Comparison of ENCODE assay signal across 18 cellular contexts in genomic region chr3:164470471-164470870, GRCh38.
A peak's percentile ranks its signal among the peaks of the same experiment; 100 is the strongest.
DNase-seq lines count a peak whose midpoint lies in the region; ATAC-seq, FAIRE-seq and TF ChIP-seq lines count a peak whose summit lies in the region.
"Had no signal": no experiment of that assay in that cellular context is flagged by ENCODE, and none has a peak within 500 bp of the region (broad histone marks: within the 10 kb centered on the region; RNA-seq: fewer than 3 reads in every experiment).

No MANE protein-coding gene starts in this region.

- no peak overlapping the region for H4K8ac ChIP-seq in mesendoderm (ENCODE audit: low read depth, low read length)

- no peaks in the 10 kb centered on the region for H3K36me3 Mint-ChIP-seq in astrocyte (ENCODE audit: low read depth, unreplicated experiment)
- H3K36me3 Mint-ChIP-seq: CD8-positive, alpha-beta memory T cell; IgD-negative memory B cell had no signal

- no peaks in the 10 kb centered on the region for H4K20me1 ChIP-seq in astrocyte (ENCODE audit: insufficient read depth, low read length)
- H4K20me1 ChIP-seq: BLaER1 had no signal

- H3K56ac ChIP-seq in mesendoderm (ENCODE audit: low read length): no peak overlapping the region

- H3K4ac ChIP-seq in mesendoderm (ENCODE audit: low read depth, low read length): no peak overlapping the region

- TF ChIP-seq CTCF in astrocyte (IDR thresholded peaks at IDR 0.05; ENCODE audit: insufficient read depth, low read depth, low read length) (no peak), GM13976 (IDR thresholded peaks at IDR 0.05; ENCODE audit: borderline replicate concordance, control extremely low read depth, extremely low read depth, insufficient read depth, missing control alignments) (no peak)

- peak; percentile 76 for DNase-seq in ELR (ENCODE audit: low read depth)
- peak; percentile 11 for DNase-seq in NT2/D1 (ENCODE audit: low read depth, low spot score)
- DNase-seq in astrocyte (ENCODE audit: low read depth): no peak
- DNase-seq in mesendoderm: peak; percentile 58
- no peak for DNase-seq in GM13976 (ENCODE audit: low spot score)
- no peak for DNase-seq in stimulated activated naive CD8-positive, alpha-beta T cell treated with anti-CD3 and anti-CD28 coated beads, Interleukin-15, Interleukin-2, amounts not matched to agents 100 U/mL and 50 U/mL, for 24 hours
- DNase-seq: 8988T; AML-193; Caco-2; CD8-positive, alpha-beta memory T cell; DND-41; GOT3; KG1 had no signal

- H3K27ac Mint-ChIP-seq in astrocyte (ENCODE audit: unreplicated experiment): peak overlapping the region; percentile 92
- H3K27ac Mint-ChIP-seq: CD8-positive, alpha-beta memory T cell; IgD-negative memory B cell had no signal

- H3K27ac ChIP-seq in astrocyte (ENCODE audit: low read depth, low read length) (no peak overlapping the region), mesendoderm (ENCODE audit: low read depth, low read length) (no peak overlapping the region)
- H3K27ac ChIP-seq: BLaER1 had no signal

- H2BK15ac ChIP-seq in mesendoderm (replicated peaks; ENCODE audit: low read depth): no peak overlapping the region

- H3K23ac ChIP-seq in mesendoderm (ENCODE audit: low read length): no peak overlapping the region

- no peak overlapping the region for H3K18ac ChIP-seq in mesendoderm (ENCODE audit: low read length)

- H2AK5ac ChIP-seq in mesendoderm (ENCODE audit: low read length): no peak overlapping the region

- H3K27me3 ChIP-seq in NT2/D1 (ENCODE audit: insufficient read depth, insufficient read length) (no peaks in the 10 kb centered on the region), astrocyte (ENCODE audit: insufficient read depth, low read length) (no peaks in the 10 kb centered on the region), mesendoderm (ENCODE audit: insufficient read depth, low read length, poor library complexity) (no peaks in the 10 kb centered on the region)
- H3K27me3 ChIP-seq: BLaER1 had no signal

- H3K9me3 Mint-ChIP-seq in astrocyte (ENCODE audit: unreplicated experiment): peaks cover 7% of the 10 kb centered on the region

- no CpG with 5 or more reads among the region's 3 CpGs for WGBS in mesendoderm (ENCODE audit: extremely low coverage, insufficient coverage, low lambda C conversion rate)

- peaks cover 21% of the 10 kb centered on the region for H3K9me3 ChIP-seq in NT2/D1 (ENCODE audit: insufficient read depth, low read length)
- no peaks in the 10 kb centered on the region for H3K9me3 ChIP-seq in astrocyte (ENCODE audit: insufficient read depth, low read depth, low read length)
- H3K9me3 ChIP-seq: Caco-2 had no signal

- H3K27me3 Mint-ChIP-seq in astrocyte (ENCODE audit: low read depth, unreplicated experiment): no peaks in the 10 kb centered on the region
- H3K27me3 Mint-ChIP-seq: CD8-positive, alpha-beta memory T cell; IgD-negative memory B cell had no signal

- H2AFZ ChIP-seq in astrocyte (ENCODE audit: low read depth, low read length): no peak overlapping the region

- no peak overlapping the region for H2BK5ac ChIP-seq in mesendoderm (ENCODE audit: low read length)

- H3K79me2 ChIP-seq in astrocyte (ENCODE audit: insufficient read depth, low read length): no peaks in the 10 kb centered on the region
- H3K79me2 ChIP-seq in mesendoderm (ENCODE audit: control insufficient read depth, insufficient read depth, low read length): no peaks in the 10 kb centered on the region

- no peak overlapping the region for H2BK120ac ChIP-seq in mesendoderm (ENCODE audit: low read depth, low read length)

- H3K4me1 ChIP-seq in NT2/D1 (ENCODE audit: insufficient read depth, insufficient read length) (no peaks in the 10 kb centered on the region), astrocyte (ENCODE audit: insufficient read depth, low read length) (no peaks in the 10 kb centered on the region), mesendoderm (ENCODE audit: control insufficient read depth, low read depth, low read length) (no peaks in the 10 kb centered on the region)
- H3K4me1 ChIP-seq: BLaER1 had no signal

- H3K4me3 Mint-ChIP-seq in astrocyte (ENCODE audit: unreplicated experiment): no peak overlapping the region
- H3K4me3 Mint-ChIP-seq: CD8-positive, alpha-beta memory T cell; IgD-negative memory B cell had no signal

- H3K36me3 ChIP-seq in NT2/D1 (ENCODE audit: insufficient read depth, insufficient read length, low read length) (no peaks in the 10 kb centered on the region), astrocyte (ENCODE audit: insufficient read depth, low read length) (no peaks in the 10 kb centered on the region), mesendoderm (ENCODE audit: control insufficient read depth, insufficient read depth, low read length) (no peaks in the 10 kb centered on the region)
- H3K36me3 ChIP-seq: BLaER1 had no signal

- no peak for FAIRE-seq in astrocyte (lab: Jason Lieb, UNC)
- FAIRE-seq: GM18507 had no signal

- ATAC-seq in HG02870 (IDR thresholded peaks at IDR 0.05; ENCODE audit: unreplicated experiment): no peak
- no peak for ATAC-seq in stimulated activated naive CD8-positive, alpha-beta T cell treated with anti-CD3 and anti-CD28 coated beads, Interleukin-15, Interleukin-2, amounts not matched to agents 100 U/mL and 50 U/mL, for 24 hours
- ATAC-seq: HCT116 had no signal

- no peak overlapping the region for H4K5ac ChIP-seq in mesendoderm (ENCODE audit: low read length)

- H3K9ac ChIP-seq in NT2/D1 (ENCODE audit: insufficient read length, low read depth) (no peak overlapping the region), astrocyte (ENCODE audit: low read length) (no peak overlapping the region), mesendoderm (ENCODE audit: low read length) (no peak overlapping the region)
- H3K9ac ChIP-seq: BLaER1 had no signal

- in situ Hi-C loops in GM13976 (cut with MboI; ENCODE audit: low sequenced_read_pairs, unreplicated experiment): no loop called here

- no peaks in the 10 kb centered on the region for H3K79me1 ChIP-seq in mesendoderm (ENCODE audit: low read length)

- no peak overlapping the region for H3K4me2 ChIP-seq in astrocyte (ENCODE audit: low read length)
- H3K4me2 ChIP-seq in mesendoderm (ENCODE audit: low read length): no peak overlapping the region
- H3K4me2 ChIP-seq: BLaER1 had no signal

- peaks cover 15% of the 10 kb centered on the region for H3K4me1 Mint-ChIP-seq in astrocyte (ENCODE audit: low read depth, unreplicated experiment)
- H3K4me1 Mint-ChIP-seq: CD8-positive, alpha-beta memory T cell; IgD-negative memory B cell had no signal

- H3K4me3 ChIP-seq in NT2/D1 (ENCODE audit: insufficient read length, low read depth): no peak overlapping the region
- H3K4me3 ChIP-seq in astrocyte (ENCODE audit: insufficient read depth, low read depth, low read length): no peak overlapping the region
- no peak overlapping the region for H3K4me3 ChIP-seq in mesendoderm (ENCODE audit: low read length)
- H3K4me3 ChIP-seq: BLaER1 had no signal

Comparison
In these comparisons a context has a peak if more than half of its experiments do, and no peak if none do; other contexts are left out.
1. DNase-seq: peak in ELR (single experiment), NT2/D1 (single experiment) and mesendoderm (single experiment); none in astrocyte (single experiment), GM13976 (single experiment) and stimulated activated naive CD8-positive, alpha-beta T cell treated with anti-CD3 and anti-CD28 coated beads, Interleukin-15, Interleukin-2, amounts not matched to agents 100 U/mL and 50 U/mL, for 24 hours (single experiment).